ENCODE assay signal across 1 cellular context in the genomic region with DNA sequence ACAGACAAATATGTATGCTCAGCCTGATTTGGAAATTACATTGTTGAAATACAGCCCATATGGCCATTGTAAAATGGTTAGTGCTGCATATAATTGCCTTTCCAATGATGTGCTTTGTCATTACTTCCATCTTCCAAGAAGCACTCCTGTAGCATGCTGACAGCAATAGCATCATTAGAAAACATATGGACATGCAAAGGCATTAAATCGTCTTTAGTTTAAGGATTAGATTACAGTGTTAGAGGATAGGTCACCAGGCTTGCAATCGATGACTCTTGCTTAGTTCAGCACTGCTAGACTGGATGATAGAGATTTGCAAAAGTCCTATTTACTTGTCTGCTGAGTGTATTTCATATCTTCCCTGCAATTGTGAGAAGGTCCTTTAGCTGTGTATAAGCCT.
TF ChIP-seq lines count a peak whose summit lies in the region.

No MANE protein-coding gene starts in this region.

TF ChIP-seq in HEK293, 187 proteins besides CTCF, POLR2A, EP300 and RAD21 (continued from another document):
- TF ChIP-seq, protein P1, sequence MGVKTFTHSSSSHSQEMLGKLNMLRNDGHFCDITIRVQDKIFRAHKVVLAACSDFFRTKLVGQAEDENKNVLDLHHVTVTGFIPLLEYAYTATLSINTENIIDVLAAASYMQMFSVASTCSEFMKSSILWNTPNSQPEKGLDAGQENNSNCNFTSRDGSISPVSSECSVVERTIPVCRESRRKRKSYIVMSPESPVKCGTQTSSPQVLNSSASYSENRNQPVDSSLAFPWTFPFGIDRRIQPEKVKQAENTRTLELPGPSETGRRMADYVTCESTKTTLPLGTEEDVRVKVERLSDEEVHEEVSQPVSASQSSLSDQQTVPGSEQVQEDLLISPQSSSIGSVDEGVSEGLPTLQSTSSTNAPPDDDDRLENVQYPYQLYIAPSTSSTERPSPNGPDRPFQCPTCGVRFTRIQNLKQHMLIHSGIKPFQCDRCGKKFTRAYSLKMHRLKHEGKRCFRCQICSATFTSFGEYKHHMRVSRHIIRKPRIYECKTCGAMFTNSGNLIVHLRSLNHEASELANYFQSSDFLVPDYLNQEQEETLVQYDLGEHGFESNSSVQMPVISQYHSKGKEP (tag by site-specific recombination; IDR thresholded peaks at IDR 0.05), result peak; percentile 13; the same call in 1 of the 2 replicates
- TF ChIP-seq ZBTB8A (tag by site-specific recombination; IDR thresholded peaks at IDR 0.05), result no peak
- TF ChIP-seq ZNF629 (tag by site-specific recombination; IDR thresholded peaks at IDR 0.05), result 0 out of 2 replicates have a peak, but pooled peaks have one; percentile 41
- no peak for TF ChIP-seq OSR2 (tag by site-specific recombination; IDR thresholded peaks at IDR 0.05)
- TF ChIP-seq ZNF510 (tag by site-specific recombination; IDR thresholded peaks at IDR 0.05; ENCODE audit: insufficient replicate concordance), result no peak
- TF ChIP-seq ZSCAN23 (tag by site-specific recombination; IDR thresholded peaks at IDR 0.05), result no peak
- no peak for TF ChIP-seq ZNF777 (tag by site-specific recombination; IDR thresholded peaks at IDR 0.05; ENCODE audit: borderline replicate concordance)
- peak; percentile 87 for TF ChIP-seq ZBTB17 (tag by site-specific recombination; IDR thresholded peaks at IDR 0.05)
- TF ChIP-seq ZSCAN30 (tag by site-specific recombination; IDR thresholded peaks at IDR 0.05), result no peak
- no peak for TF ChIP-seq ZNF76 (tag by site-specific recombination; IDR thresholded peaks at IDR 0.05; ENCODE audit: borderline replicate concordance, low read depth)
- TF ChIP-seq KLF1 (tag by site-specific recombination; IDR thresholded peaks at IDR 0.05), result no peak
- TF ChIP-seq ZNF184 (tag by site-specific recombination; IDR thresholded peaks at IDR 0.05), result no peak
